Comparison of ENCODE assay signal across 10 cellular contexts in genomic region chr11:10605941-10606381, GRCh38. TPM values are rescaled to one million over a fixed set of nuclear protein-coding genes. Genes with fewer than 3 reads are reported as not detected.
A peak's percentile ranks its signal among the peaks of the same experiment; 100 is the strongest.
DNase-seq lines count a peak whose midpoint lies in the region; ATAC-seq and TF ChIP-seq lines count a peak whose summit lies in the region.
"Had no signal": no experiment of that assay in that cellular context is flagged by ENCODE, and none has a peak within 500 bp of the region (broad histone marks: within the 10 kb centered on the region; RNA-seq: fewer than 3 reads in every experiment).

No MANE protein-coding gene starts in this region.

- H3K36me3 Mint-ChIP-seq in dendritic cell treated with granulocyte-macrophage colony-stimulating factor and Interleukin-4, amounts not matched to agents 40 ng/mL and 50 ng/mL, for 4 days (ENCODE audit: low read depth) = no peaks in the 10 kb centered on the region

- no peaks in the 10 kb centered on the region for H3K9me3 Mint-ChIP-seq in dendritic cell treated with granulocyte-macrophage colony-stimulating factor and Interleukin-4, amounts not matched to agents 40 ng/mL and 50 ng/mL, for 4 days
- H3K9me3 Mint-ChIP-seq: central memory CD8-positive, alpha-beta T cell had no signal

- peak overlapping the region; percentile 37 for H3K4me3 Mint-ChIP-seq in dendritic cell treated with granulocyte-macrophage colony-stimulating factor and Interleukin-4, amounts not matched to agents 40 ng/mL and 50 ng/mL, for 4 days
- H3K4me3 Mint-ChIP-seq: central memory CD8-positive, alpha-beta T cell had no signal

- intact Hi-C loops in dendritic cell treated with granulocyte-macrophage colony-stimulating factor and Interleukin-4, amounts not matched to agents 40 ng/mL and 50 ng/mL, for 4 days (cut with micrococcal nuclease) = no loop called here
- intact Hi-C loops in right lobe of liver (cut with DNase I) = no loop called here
- intact Hi-C loops in testis (cut with DNase I; ENCODE audit: low total_unique reads) = no loop called here
- intact Hi-C loops in prostate gland (cut with DNase I) = no loop called here

- no peaks in the 10 kb centered on the region for H3K27me3 ChIP-seq in Loucy (ENCODE audit: insufficient read depth, low read length, poor library complexity, severe bottlenecking)
- no peaks in the 10 kb centered on the region for H3K27me3 ChIP-seq in right lobe of liver
- H3K27me3 ChIP-seq in testis = no peaks in the 10 kb centered on the region
- no peaks in the 10 kb centered on the region for H3K27me3 ChIP-seq in prostate gland (replicated peaks; ENCODE audit: insufficient read depth)

- peak overlapping the region; percentile 16 to 67 (median 29) for H3K27ac ChIP-seq in right lobe of liver
- peak overlapping the region in 1 of 2 donors; percentile 94 for H3K27ac ChIP-seq in testis
- H3K27ac ChIP-seq in prostate gland = no peak overlapping the region

- peaks cover 89% of the 10 kb centered on the region for H3K4me1 Mint-ChIP-seq in dendritic cell treated with granulocyte-macrophage colony-stimulating factor and Interleukin-4, amounts not matched to agents 40 ng/mL and 50 ng/mL, for 4 days (ENCODE audit: low read depth)
- H3K4me1 Mint-ChIP-seq: central memory CD8-positive, alpha-beta T cell had no signal

- H3F3A ChIP-seq in Loucy (ENCODE audit: low read depth) = no peaks in the 10 kb centered on the region

- H3K4me2 ChIP-seq in Loucy (ENCODE audit: low read depth, low read length, poor library complexity, severe bottlenecking) = peak overlapping the region; percentile 40

- DNase-seq in right lobe of liver = peak in 2 of 3 donors; percentile 70 to 75
- DNase-seq in testis = peak; percentile 53
- no peak for DNase-seq in prostate gland (ENCODE audit: low spot score)
- no peak for DNase-seq in activated gamma-delta T cell treated with Interleukin-2 at 50 U/mL for 16 hours
- DNase-seq in activated CD8-positive, alpha-beta memory T cell treated with anti-CD3 and anti-CD28 coated beads for 24 hours = no peak
- no peak for DNase-seq in NCI-H2227 treated with DMSO at 0.1 percent for 48 hours (lab: John Stamatoyannopoulos, UW)

- no peaks in the 10 kb centered on the region for H3K9me2 ChIP-seq in Loucy (replicated peaks; ENCODE audit: low read depth, low read length)

- no peaks in the 10 kb centered on the region for H3K9me3 ChIP-seq in Loucy (ENCODE audit: insufficient read depth, low read depth, low read length)
- H3K9me3 ChIP-seq in right lobe of liver = no peaks in the 10 kb centered on the region
- H3K9me3 ChIP-seq in testis = no peaks in the 10 kb centered on the region
- H3K9me3 ChIP-seq in prostate gland = no peaks in the 10 kb centered on the region

- ATAC-seq in right lobe of liver = peak; percentile 67 to 72 (median 70)

- peak overlapping the region; percentile 15 for H3K4me3 ChIP-seq in Loucy (ENCODE audit: low read length, poor library complexity, severe bottlenecking)
- peak overlapping the region in 1 of 3 donors; percentile 15 for H3K4me3 ChIP-seq in right lobe of liver
- H3K4me3 ChIP-seq in testis = no peak overlapping the region
- no peak overlapping the region for H3K4me3 ChIP-seq in prostate gland

- no peak overlapping the region for H2AFZ ChIP-seq in Loucy (ENCODE audit: low read length)

- WGBS in right lobe of liver (ENCODE audit: insufficient coverage, low coverage, low lambda C conversion rate, missing lambda C conversion rate) = 40% methylated on average over 6 of the region's 6 CpGs
- WGBS in testis, 2 donors = 55 to 67% methylated on average over 6 of the region's 6 CpGs
- WGBS in prostate gland = 55% methylated on average over 6 of the region's 6 CpGs

- no peaks in the 10 kb centered on the region for H4K20me1 ChIP-seq in Loucy (ENCODE audit: insufficient read depth, low read length, poor library complexity, severe bottlenecking)

- H3K9ac ChIP-seq in Loucy (ENCODE audit: low read depth, low read length, poor library complexity, severe bottlenecking) = peak overlapping the region; percentile 34

- no peaks in the 10 kb centered on the region for H3K79me2 ChIP-seq in Loucy (ENCODE audit: insufficient read depth, low read length)

- H3K36me3 ChIP-seq in Loucy (ENCODE audit: insufficient read depth, low read length) = no peaks in the 10 kb centered on the region
- no peaks in the 10 kb centered on the region for H3K36me3 ChIP-seq in right lobe of liver
- H3K36me3 ChIP-seq in testis (ENCODE audit: low read depth, missing control alignments) = no peaks in the 10 kb centered on the region
- no peaks in the 10 kb centered on the region for H3K36me3 ChIP-seq in prostate gland

- H3K27ac Mint-ChIP-seq in dendritic cell treated with granulocyte-macrophage colony-stimulating factor and Interleukin-4, amounts not matched to agents 40 ng/mL and 50 ng/mL, for 4 days = peak overlapping the region; percentile 75

- H3K27me3 Mint-ChIP-seq in dendritic cell treated with granulocyte-macrophage colony-stimulating factor and Interleukin-4, amounts not matched to agents 40 ng/mL and 50 ng/mL, for 4 days = peaks cover 19% of the 10 kb centered on the region

- TF ChIP-seq POLR2A in right lobe of liver (IDR thresholded peaks at IDR 0.05) (no peak), testis (IDR thresholded peaks at IDR 0.05) (no peak), prostate gland (IDR thresholded peaks at IDR 0.05) (no peak)

- peaks cover 55% of the 10 kb centered on the region for H3K4me1 ChIP-seq in Loucy (ENCODE audit: insufficient read depth, low read length, poor library complexity, severe bottlenecking)
- H3K4me1 ChIP-seq in right lobe of liver = no peaks in the 10 kb centered on the region
- H3K4me1 ChIP-seq in testis = peaks cover 16% of the 10 kb centered on the region
- no peaks in the 10 kb centered on the region for H3K4me1 ChIP-seq in prostate gland (replicated peaks)

- no peak for TF ChIP-seq CTCF in Loucy (conservative IDR thresholded peaks at IDR 0.05; ENCODE audit: low read length)
- TF ChIP-seq CTCF in right lobe of liver (IDR thresholded peaks at IDR 0.05) = no peak
- no peak for TF ChIP-seq CTCF in testis (IDR thresholded peaks at IDR 0.05)
- TF ChIP-seq CTCF in prostate gland (IDR thresholded peaks at IDR 0.05) = no peak

RNA-seq across cellular contexts. Expression of gene LYVE1, which starts 37.5 kb away (rescaled TPM):
- total RNA-seq in right lobe of liver (10 to 100 TPM in 5 of 6 experiments, 1 to 10 TPM in 1; 9.3 to 60.8 (median 28.3) TPM), testis (1 to 10 TPM; 4.6 to 7.5 TPM), prostate gland (1 to 10 TPM; 2.5 to 9.8 TPM)
- 24.1 TPM for polyA plus RNA-seq in testis (ENCODE audit: insufficient read depth, low read depth, low replicate concordance)
- total RNA-seq: NCI-H460 had no signal

Comparison
In these comparisons a context has a peak if more than half of its experiments do, and no peak if none do; other contexts are left out.
1. DNase-seq: peak in right lobe of liver (2 of 3) and testis (single experiment); none in prostate gland (single experiment), activated gamma-delta T cell treated with Interleukin-2 at 50 U/mL for 16 hours (single experiment), activated CD8-positive, alpha-beta memory T cell treated with anti-CD3 and anti-CD28 coated beads for 24 hours (single experiment) and NCI-H2227 treated with DMSO at 0.1 percent for 48 hours (single experiment).
2. H3K27ac ChIP-seq: peak in right lobe of liver (3 of 3); none in prostate gland (0 of 2).